In the genomic region with DNA sequence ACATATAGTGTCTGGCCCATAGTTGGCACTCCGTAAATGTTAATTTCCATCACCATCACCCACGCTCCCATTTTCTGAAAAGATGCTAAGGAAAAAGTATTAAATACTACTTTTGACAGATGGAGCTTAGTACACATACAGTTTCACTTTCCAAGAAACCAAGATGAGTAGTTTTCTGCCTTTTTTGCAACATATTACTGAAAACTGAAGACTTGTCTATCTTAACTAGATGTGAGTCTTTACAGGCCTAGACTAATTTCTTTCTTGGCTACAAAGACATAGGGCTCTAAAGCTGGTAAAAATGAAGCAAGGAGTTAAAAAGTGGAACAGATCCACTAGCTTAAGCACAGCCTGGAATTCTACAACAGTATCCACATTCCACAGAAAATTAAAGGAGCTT, we compare ENCODE assay signal across 24 cellular contexts.
"Had no signal": no experiment of that assay in that cellular context is flagged by ENCODE, and none has a peak within 500 bp of the region (broad histone marks: within the 10 kb centered on the region; RNA-seq: fewer than 3 reads in every experiment).

No MANE protein-coding gene starts in this region.

- H3K4me2 ChIP-seq: hepatocyte had no signal

- H3K4me3 Mint-ChIP-seq: mesothelial cell of epicardium; naive B cell; naive thymus-derived CD8-positive, alpha-beta T cell had no signal

- H3K36me3 ChIP-seq: esophagus muscularis mucosa, gastroesophageal sphincter, heart left ventricle, left lung, lower lobe of right lung had no signal

- H3K4me1 Mint-ChIP-seq: mesothelial cell of epicardium had no signal

- H3K27me3 ChIP-seq: esophagus muscularis mucosa, foreskin keratinocyte, gastroesophageal sphincter, heart left ventricle, hepatocyte, left lung had no signal

- H3K36me3 Mint-ChIP-seq: mesothelial cell of epicardium, naive B cell had no signal

- H3K79me2 ChIP-seq: hepatocyte had no signal

- H3K27me3 Mint-ChIP-seq: naive B cell; naive thymus-derived CD8-positive, alpha-beta T cell had no signal

- ATAC-seq: foreskin keratinocyte; gastroesophageal sphincter; heart left ventricle; left cardiac atrium; left lung; left ventricle myocardium superior; lower lobe of right lung; mucosa of descending colon; naive thymus-derived CD8-positive, alpha-beta T cell had no signal

- H3K4me3 ChIP-seq: coronary artery, dorsolateral prefrontal cortex, esophagus muscularis mucosa, gastroesophageal sphincter, heart left ventricle, hepatocyte, left lung, lower lobe of right lung, mucosa of descending colon had no signal

- H3K27ac Mint-ChIP-seq: mesothelial cell of epicardium; naive B cell; naive thymus-derived CD8-positive, alpha-beta T cell had no signal

- H3K9me3 Mint-ChIP-seq: naive thymus-derived CD8-positive, alpha-beta T cell had no signal

- H3K4me1 ChIP-seq: esophagus muscularis mucosa, foreskin keratinocyte, gastroesophageal sphincter, heart left ventricle, left lung, lower lobe of right lung had no signal

- H3K9me3 ChIP-seq: esophagus muscularis mucosa, gastroesophageal sphincter, heart left ventricle, left lung, lower lobe of right lung, mucosa of descending colon had no signal

- FAIRE-seq: endothelial cell of umbilical vein, frontal cortex, islet of Langerhans, keratinocyte had no signal

- H2AFZ ChIP-seq: hepatocyte had no signal

- H3K27ac ChIP-seq: coronary artery, dorsolateral prefrontal cortex, esophagus muscularis mucosa, foreskin keratinocyte, gastroesophageal sphincter, heart left ventricle, hepatocyte, left lung, lower lobe of right lung had no signal

- DNase-seq: dermis blood vessel endothelial cell; dorsolateral prefrontal cortex; effector CD4-positive, alpha-beta T cell; effector memory CD4-positive, alpha-beta T cell; foreskin keratinocyte; heart left ventricle; hypothalamus; left cardiac atrium; left lung; left ventricle myocardium superior; lower lobe of right lung; mesenchymal stem cell; mucosa of descending colon; naive B cell; naive thymus-derived CD8-positive, alpha-beta T cell had no signal
